10 cellular contexts compared by ENCODE assay signal in the genomic region with DNA sequence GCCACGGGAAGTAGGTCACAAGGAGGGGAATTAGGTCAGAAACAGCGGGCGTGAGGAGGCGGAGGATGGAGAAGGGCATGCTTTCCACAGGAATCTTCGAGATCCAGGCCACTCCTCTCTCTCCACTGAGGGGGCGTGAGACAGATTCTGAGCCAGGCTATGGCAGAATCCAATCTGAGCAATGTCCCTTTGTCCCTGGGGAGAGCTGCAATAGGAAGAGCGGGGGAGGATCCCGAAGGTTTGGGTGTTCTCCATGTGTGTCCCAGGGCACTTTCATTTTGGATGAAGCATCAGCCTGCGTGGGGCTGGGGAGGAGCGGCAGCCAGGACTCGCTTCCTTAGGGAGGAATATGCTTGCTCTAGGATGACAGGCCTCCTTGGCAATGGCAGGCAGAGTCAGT.
DNase-seq lines count a peak whose midpoint lies in the region; ATAC-seq, FAIRE-seq and TF ChIP-seq lines count a peak whose summit lies in the region.
"Had no signal": no experiment of that assay in that cellular context is flagged by ENCODE, and none has a peak within 500 bp of the region (broad histone marks: within the 10 kb centered on the region; RNA-seq: fewer than 3 reads in every experiment).

No MANE protein-coding gene starts in this region.

- FAIRE-seq in D721Med (lab: Jason Lieb, UNC): no peak

- peak; percentile 60 for DNase-seq in M059J (ENCODE audit: low read depth)
- peak; percentile 42 for DNase-seq in fibroblast of the aortic adventitia (ENCODE audit: low read depth)
- DNase-seq in mucosa of descending colon: peak; percentile 47 to 66 (median 50)
- no peak for DNase-seq in upper lobe of left lung
- DNase-seq in D721Med (ENCODE audit: insufficient read length, low spot score): no peak
- no peak for DNase-seq in NCI-H2029 treated with DMSO at 0.1 percent for 48 hours (lab: John Stamatoyannopoulos, UW)
- DNase-seq in HUDEP-2 (lab: John Stamatoyannopoulos, UW; ENCODE audit: unreplicated experiment in 76 of 76): no peak
- DNase-seq: NCI-H526 had no signal

- no peaks in the 10 kb centered on the region for H3K27me3 ChIP-seq in upper lobe of left lung
- H3K27me3 ChIP-seq: ascending aorta had no signal

- H3K36me3 ChIP-seq in mucosa of descending colon (ENCODE audit: low read depth) (no peaks in the 10 kb centered on the region), upper lobe of left lung (no peaks in the 10 kb centered on the region)
- H3K36me3 ChIP-seq: ascending aorta had no signal

- peaks cover 4% of the 10 kb centered on the region for H3K4me1 ChIP-seq in mucosa of descending colon (ENCODE audit: low read depth)
- H3K4me1 ChIP-seq in upper lobe of left lung: peaks cover 0 to 11% (median 2%) of the 10 kb centered on the region in 4 donors
- H3K4me1 ChIP-seq: ascending aorta had no signal

- WGBS in upper lobe of left lung, 2 donors: 56 to 68% methylated on average over 6 to 11 of the region's 11 CpGs

- H3K27ac ChIP-seq in upper lobe of left lung: peak overlapping the region in 3 of 4 donors; percentile 2 to 76 (median 52)
- H3K27ac ChIP-seq: ascending aorta had no signal

- H3K4me3 ChIP-seq in fibroblast of the aortic adventitia (ENCODE audit: low read depth, low read length) (peak overlapping the region; percentile 31), mucosa of descending colon (no peak overlapping the region), upper lobe of left lung (peak overlapping the region in 2 of 4 donors; percentile 6 to 19)

- TF ChIP-seq POLR2A in upper lobe of left lung (IDR thresholded peaks at IDR 0.05): no peak

- H3K9me3 ChIP-seq in mucosa of descending colon: no peaks in the 10 kb centered on the region
- no peaks in the 10 kb centered on the region for H3K9me3 ChIP-seq in upper lobe of left lung
- H3K9me3 ChIP-seq: ascending aorta had no signal

- TF ChIP-seq EP300 in upper lobe of left lung (IDR thresholded peaks at IDR 0.05): no peak

- ATAC-seq in mucosa of descending colon (peak; percentile 50), upper lobe of left lung (ENCODE audit: low FRiP score in 2 of 2) (peak; percentile 55 to 74), HG03045 (IDR thresholded peaks at IDR 0.05; ENCODE audit: unreplicated experiment) (no peak)

- intact Hi-C loops in mucosa of descending colon (cut with DNase I, micrococcal nuclease): no loop called here

- TF ChIP-seq CTCF in fibroblast of the aortic adventitia (IDR thresholded peaks at IDR 0.05; ENCODE audit: insufficient read depth, low read length) (no peak), mucosa of descending colon (IDR thresholded peaks at IDR 0.05) (no peak), upper lobe of left lung (IDR thresholded peaks at IDR 0.05) (no peak), D721Med (IDR thresholded peaks at IDR 0.05; ENCODE audit: insufficient read depth, missing control alignments) (no peak)

Comparison
In these comparisons a context has a peak if more than half of its experiments do, and no peak if none do; other contexts are left out.
1. DNase-seq: peak in M059J (single experiment), fibroblast of the aortic adventitia (single experiment) and mucosa of descending colon (3 of 3); none in upper lobe of left lung (0 of 2), D721Med (single experiment), NCI-H2029 treated with DMSO at 0.1 percent for 48 hours (single experiment) and HUDEP-2 (0 of 76).